Comparison of ENCODE assay signal across 30 cellular contexts in the genomic region with DNA sequence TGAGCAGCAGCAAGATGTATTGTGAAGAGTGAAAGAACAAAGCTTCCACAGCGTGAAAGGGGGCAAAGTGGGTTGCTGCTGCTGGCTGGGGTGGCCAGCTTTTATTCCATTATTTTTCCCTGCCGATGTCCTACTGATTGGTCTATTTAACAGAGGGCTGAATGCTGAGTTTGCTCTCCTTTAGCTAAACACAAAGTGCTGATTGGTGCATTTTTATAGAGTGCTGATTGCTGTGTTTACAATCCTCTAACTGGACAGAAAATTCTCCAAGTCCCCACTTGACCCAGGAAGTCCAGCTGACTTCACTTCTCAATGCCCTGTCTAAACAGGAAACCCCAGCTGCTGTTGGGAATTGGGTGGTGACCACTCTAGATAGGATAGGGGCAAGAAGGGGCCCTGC.
"Had no signal": no experiment of that assay in that cellular context is flagged by ENCODE, and none has a peak within 500 bp of the region (broad histone marks: within the 10 kb centered on the region; RNA-seq: fewer than 3 reads in every experiment).

No MANE protein-coding gene starts in this region.

- H3K27ac Mint-ChIP-seq: mesothelial cell of epicardium, nephron progenitor cell had no signal

- H3K27ac ChIP-seq: colonic mucosa, esophagus muscularis mucosa, foreskin keratinocyte, gastroesophageal sphincter, heart left ventricle, hepatocyte, ovary, psoas muscle, stomach, thyroid gland, vagina had no signal

- H3K4me3 Mint-ChIP-seq: mesothelial cell of epicardium; naive thymus-derived CD8-positive, alpha-beta T cell; nephron progenitor cell had no signal

- H3K27me3 ChIP-seq: colonic mucosa, esophagus muscularis mucosa, foreskin keratinocyte, gastroesophageal sphincter, heart left ventricle, hepatocyte, ovary, stomach, thyroid gland, vagina had no signal

- H3K4me2 ChIP-seq: hepatocyte, smooth muscle cell had no signal

- H3K36me3 Mint-ChIP-seq: mesothelial cell of epicardium; naive thymus-derived CD8-positive, alpha-beta T cell had no signal

- H3K36me3 ChIP-seq: colonic mucosa, esophagus muscularis mucosa, gastroesophageal sphincter, heart left ventricle, ovary, stomach, thyroid gland, vagina had no signal

- ATAC-seq: foreskin keratinocyte; gastroesophageal sphincter; heart left ventricle; left lobe of liver; mucosa of descending colon; naive thymus-derived CD8-positive, alpha-beta T cell; psoas muscle; right cardiac atrium had no signal

- H3K9me3 Mint-ChIP-seq: mesothelial cell of epicardium, nephron progenitor cell had no signal

- H3K9me3 ChIP-seq: colonic mucosa, esophagus muscularis mucosa, gastroesophageal sphincter, heart left ventricle, mucosa of descending colon, ovary, psoas muscle, stomach, thyroid gland, vagina had no signal

- H3K4me1 ChIP-seq: colonic mucosa, esophagus muscularis mucosa, foreskin keratinocyte, gastroesophageal sphincter, heart left ventricle, psoas muscle, stomach, thyroid gland, vagina had no signal

- H2AFZ ChIP-seq: hepatocyte had no signal

- H3K4me3 ChIP-seq: colonic mucosa, esophagus muscularis mucosa, gastroesophageal sphincter, heart left ventricle, hepatocyte, mucosa of descending colon, ovary, psoas muscle, smooth muscle cell, stomach, thyroid gland, vagina had no signal

- H3K79me2 ChIP-seq: hepatocyte had no signal

- DNase-seq: colonic mucosa; dermis blood vessel endothelial cell; effector memory CD4-positive, alpha-beta T cell; foreskin keratinocyte; heart left ventricle; kidney; mesenchymal stem cell; naive thymus-derived CD8-positive, alpha-beta T cell; nephron progenitor cell; occipital lobe; ovary; posterior cingulate gyrus; psoas muscle; right cardiac atrium; stimulated activated CD4-positive, alpha-beta T cell treated with anti-CD3 and anti-CD28 coated beads, Interleukin-12 subunit alpha, Interleukin-12 subunit beta, amount 100 ng/mL, for 4 hours; stimulated activated CD4-positive, alpha-beta T cell treated with anti-CD3 and anti-CD28 coated beads, Interleukin-1b, Interleukin-23, amount 100 ng/mL, for 48 hours; stimulated activated CD4-positive, alpha-beta T cell treated with anti-CD3 and anti-CD28 coated beads, Interleukin-4, amount 100 ng/mL, for 1 hour; stimulated activated CD8-positive, alpha-beta memory T cell treated with anti-CD3 and anti-CD28 coated beads, Interleukin-4, amount 100 ng/mL, for 48 hours; stimulated activated naive CD4-positive, alpha-beta T cell; stomach; thyroid gland; trophoblast cell had no signal

- H3K27me3 Mint-ChIP-seq: naive thymus-derived CD8-positive, alpha-beta T cell had no signal

- H3K4me1 Mint-ChIP-seq: mesothelial cell of epicardium, nephron progenitor cell had no signal
